ENCODE assay signal across 11 cellular contexts in the genomic region with DNA sequence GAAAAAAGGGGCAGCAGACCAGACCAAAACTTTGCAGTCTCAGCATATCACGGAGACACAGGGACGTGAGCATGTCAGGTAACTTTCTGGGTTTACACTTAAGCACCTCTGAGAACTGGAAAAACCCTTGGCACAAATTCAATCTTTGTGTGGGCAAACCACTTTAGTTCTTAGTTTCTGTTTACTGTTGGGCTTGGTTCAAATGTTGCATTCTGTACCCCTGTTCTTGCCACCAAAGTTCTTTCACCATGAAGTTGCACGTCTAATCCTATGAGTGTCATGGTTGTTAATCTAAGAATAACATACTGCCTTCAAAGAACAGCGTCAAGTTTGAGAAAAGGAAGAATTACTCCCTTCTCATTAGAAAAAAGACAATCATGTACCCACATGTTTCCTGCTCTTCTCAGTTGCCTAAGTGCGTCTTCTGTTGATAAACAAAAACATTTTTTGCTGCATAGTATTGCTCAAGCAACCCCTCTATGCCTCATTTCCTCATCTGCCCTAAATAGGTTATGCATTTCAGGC. TPM values are rescaled to one million over a fixed set of nuclear protein-coding genes. Genes with fewer than 3 reads are reported as not detected.
DNase-seq lines count a peak whose midpoint lies in the region; ATAC-seq and TF ChIP-seq lines count a peak whose summit lies in the region.
"Had no signal": no experiment of that assay in that cellular context is flagged by ENCODE, and none has a peak within 500 bp of the region (broad histone marks: within the 10 kb centered on the region; RNA-seq: fewer than 3 reads in every experiment).

No MANE protein-coding gene starts in this region.

- peak; percentile 39 for ATAC-seq in HG03097 (IDR thresholded peaks at IDR 0.05; ENCODE audit: low FRiP score, unreplicated experiment)
- ATAC-seq in lung (ENCODE audit: insufficient read depth, low FRiP score), result peak; percentile 75
- no peak for ATAC-seq in HG03135 (IDR thresholded peaks at IDR 0.05; ENCODE audit: unreplicated experiment)

- TF ChIP-seq POLR2A in adrenal gland (IDR thresholded peaks at IDR 0.05), result no peak

- H3K9me3 Mint-ChIP-seq in activated naive CD4-positive, alpha-beta T cell treated with anti-CD3 and anti-CD28 coated beads, Interleukin-2, amount 50 U/mL, for 24 hours, result peaks cover 6% of the 10 kb centered on the region
- peaks cover 18% of the 10 kb centered on the region for H3K9me3 Mint-ChIP-seq in activated T-helper 2 cell treated with anti-CD3 and anti-CD28 coated beads, Interferon-gamma antibody, Interleukin-2, Interleukin-4, amounts not matched to agents 10 μg/mL and 5 μg/mL and 100 μg/mL, durations not matched to agents 14 hours and 24 hours and 36 hours

- no peak overlapping the region for H3K4me3 ChIP-seq in lung
- H3K4me3 ChIP-seq in MG63, result no peak overlapping the region
- H3K4me3 ChIP-seq in adrenal gland, result no peak overlapping the region

- intact Hi-C loops in activated T-helper 2 cell treated with anti-CD3 and anti-CD28 coated beads, Interferon-gamma antibody, Interleukin-2, Interleukin-4, amounts not matched to agents 10 μg/mL and 5 μg/mL and 100 μg/mL, durations not matched to agents 14 hours and 24 hours and 36 hours (cut with micrococcal nuclease), result no loop called here
- intact Hi-C loops in adrenal gland (cut with DNase I), result loop anchor here in 1 of 2 donors (10.0 kb wide), 1 partner anchor 384 kb away; no protein-coding TSS in a partner anchor

- H3K27me3 Mint-ChIP-seq in activated naive CD4-positive, alpha-beta T cell treated with anti-CD3 and anti-CD28 coated beads, Interleukin-2, amount 50 U/mL, for 24 hours, result no peaks in the 10 kb centered on the region
- peaks cover 30% of the 10 kb centered on the region for H3K27me3 Mint-ChIP-seq in activated T-helper 2 cell treated with anti-CD3 and anti-CD28 coated beads, Interferon-gamma antibody, Interleukin-2, Interleukin-4, amounts not matched to agents 10 μg/mL and 5 μg/mL and 100 μg/mL, durations not matched to agents 14 hours and 24 hours and 36 hours (ENCODE audit: low read depth)

- peaks cover 8% of the 10 kb centered on the region for H3K36me3 Mint-ChIP-seq in activated naive CD4-positive, alpha-beta T cell treated with anti-CD3 and anti-CD28 coated beads, Interleukin-2, amount 50 U/mL, for 24 hours
- H3K36me3 Mint-ChIP-seq in activated T-helper 2 cell treated with anti-CD3 and anti-CD28 coated beads, Interferon-gamma antibody, Interleukin-2, Interleukin-4, amounts not matched to agents 10 μg/mL and 5 μg/mL and 100 μg/mL, durations not matched to agents 14 hours and 24 hours and 36 hours (ENCODE audit: low read depth), result peaks cover 7% of the 10 kb centered on the region

- no peak for TF ChIP-seq CTCF in lung (IDR thresholded peaks at IDR 0.05; ENCODE audit: control extremely low read depth, extremely low read depth)
- no peak for TF ChIP-seq CTCF in adrenal gland (IDR thresholded peaks at IDR 0.05)

- H3K4me1 Mint-ChIP-seq in activated naive CD4-positive, alpha-beta T cell treated with anti-CD3 and anti-CD28 coated beads, Interleukin-2, amount 50 U/mL, for 24 hours, result peaks cover 87% of the 10 kb centered on the region
- peaks cover 29% of the 10 kb centered on the region for H3K4me1 Mint-ChIP-seq in activated T-helper 2 cell treated with anti-CD3 and anti-CD28 coated beads, Interferon-gamma antibody, Interleukin-2, Interleukin-4, amounts not matched to agents 10 μg/mL and 5 μg/mL and 100 μg/mL, durations not matched to agents 14 hours and 24 hours and 36 hours (ENCODE audit: low read depth)

- H3K27me3 ChIP-seq in lung (ENCODE audit: control insufficient read depth, insufficient read depth) (no peaks in the 10 kb centered on the region), MG63 (no peaks in the 10 kb centered on the region), adrenal gland (no peaks in the 10 kb centered on the region)

- peak overlapping the region in 1 of 2 donors; percentile 7 for H3K27ac ChIP-seq in lung (ENCODE audit: low read depth in 1 of 2, low read length in 1 of 2)
- no peak overlapping the region for H3K27ac ChIP-seq in adrenal gland

- 20 to 29% methylated on average over 5 of the region's 5 CpGs for WGBS in lung, 2 donors
- 44 to 64% (median 56%) methylated on average over 5 of the region's 5 CpGs for WGBS in adrenal gland, 4 donors

- peak overlapping the region; percentile 53 for H3K4me3 Mint-ChIP-seq in activated naive CD4-positive, alpha-beta T cell treated with anti-CD3 and anti-CD28 coated beads, Interleukin-2, amount 50 U/mL, for 24 hours
- no peak overlapping the region for H3K4me3 Mint-ChIP-seq in activated T-helper 2 cell treated with anti-CD3 and anti-CD28 coated beads, Interferon-gamma antibody, Interleukin-2, Interleukin-4, amounts not matched to agents 10 μg/mL and 5 μg/mL and 100 μg/mL, durations not matched to agents 14 hours and 24 hours and 36 hours (ENCODE audit: low read depth)
- H3K4me3 Mint-ChIP-seq: naive B cell had no signal

- H3K9me3 ChIP-seq in lung (ENCODE audit: control insufficient read depth in 2 of 2, insufficient read depth in 1 of 2, low read length in 1 of 2) (peaks cover 0 to 7% of the 10 kb centered on the region in 2 donors), MG63 (peaks cover 21% of the 10 kb centered on the region), adrenal gland (replicated peaks in 1 of 3) (no peaks in the 10 kb centered on the region)

- no peaks in the 10 kb centered on the region for H3K36me3 ChIP-seq in lung (ENCODE audit: control insufficient read depth in 2 of 2, insufficient read depth in 2 of 2, low read length in 2 of 2)
- no peaks in the 10 kb centered on the region for H3K36me3 ChIP-seq in MG63
- H3K36me3 ChIP-seq in adrenal gland (replicated peaks in 1 of 2), result no peaks in the 10 kb centered on the region

- peak overlapping the region; percentile 20 for H3K27ac Mint-ChIP-seq in activated naive CD4-positive, alpha-beta T cell treated with anti-CD3 and anti-CD28 coated beads, Interleukin-2, amount 50 U/mL, for 24 hours
- H3K27ac Mint-ChIP-seq in activated T-helper 2 cell treated with anti-CD3 and anti-CD28 coated beads, Interferon-gamma antibody, Interleukin-2, Interleukin-4, amounts not matched to agents 10 μg/mL and 5 μg/mL and 100 μg/mL, durations not matched to agents 14 hours and 24 hours and 36 hours, result no peak overlapping the region

- H3K4me1 ChIP-seq in lung (ENCODE audit: control insufficient read depth in 2 of 2, insufficient read depth in 2 of 2, low read length in 2 of 2) (peaks cover 0 to 3% of the 10 kb centered on the region in 2 donors), adrenal gland (replicated peaks in 1 of 2) (no peaks in the 10 kb centered on the region)

- peak; percentile 22 for DNase-seq in EH (ENCODE audit: low read depth)
- DNase-seq in lung (ENCODE audit: low spot score), result no peak
- DNase-seq in activated T-helper 2 cell treated with anti-CD3 and anti-CD28 coated beads, Interferon-gamma antibody, Interleukin-2, Interleukin-4, amounts not matched to agents 10 μg/mL and 5 μg/mL and 100 μg/mL, durations not matched to agents 14 hours and 24 hours and 36 hours (ENCODE audit: low spot score), result no peak
- no peak for DNase-seq in MG63
- no peak for DNase-seq in adrenal gland
- DNase-seq: naive B cell, NCI-H2171 treated with DMSO at 0.1 percent for 48 hours had no signal

RNA-seq across cellular contexts. Expression of a gene that starts 11.6 kb away (rescaled TPM):
- total RNA-seq in lung (not detected), adrenal gland (not detected)
- polyA plus RNA-seq in lung (not detected), adrenal gland (not detected)
- total RNA-seq in activated T-helper 2 cell treated with anti-CD3 and anti-CD28 coated beads, Interferon-gamma antibody, Interleukin-2, Interleukin-4, amounts not matched to agents 10 μg/mL and 5 μg/mL and 100 μg/mL, durations not matched to agents 14 hours and 24 hours and 36 hours, result not detected in 2 replicates
- not detected in 2 replicates for total RNA-seq in MG63 (2014; rRNA removed; shearing (Covaris generic); ENCODE audit: low replicate concordance)
- total RNA-seq: epithelial cell of proximal tubule had no signal

RNA-seq across cellular contexts. Expression of a gene that starts 23.5 kb away (rescaled TPM):
- total RNA-seq in lung (not detected), adrenal gland (not detected)
- polyA plus RNA-seq in lung (not detected), adrenal gland (not detected)
- total RNA-seq in activated T-helper 2 cell treated with anti-CD3 and anti-CD28 coated beads, Interferon-gamma antibody, Interleukin-2, Interleukin-4, amounts not matched to agents 10 μg/mL and 5 μg/mL and 100 μg/mL, durations not matched to agents 14 hours and 24 hours and 36 hours, result not detected in 2 replicates
- total RNA-seq in MG63 (2014; rRNA removed; shearing (Covaris generic); ENCODE audit: low replicate concordance), result not detected in 2 replicates
- total RNA-seq: epithelial cell of proximal tubule had no signal

RNA-seq across cellular contexts. Expression of a gene that starts 29.9 kb away (rescaled TPM):
- total RNA-seq in lung (not detected), adrenal gland (not detected)
- polyA plus RNA-seq in lung (not detected), adrenal gland (not detected)
- total RNA-seq in activated T-helper 2 cell treated with anti-CD3 and anti-CD28 coated beads, Interferon-gamma antibody, Interleukin-2, Interleukin-4, amounts not matched to agents 10 μg/mL and 5 μg/mL and 100 μg/mL, durations not matched to agents 14 hours and 24 hours and 36 hours, result not detected in 2 replicates
- not detected in 2 replicates for total RNA-seq in MG63 (2014; rRNA removed; shearing (Covaris generic); ENCODE audit: low replicate concordance)
- total RNA-seq: epithelial cell of proximal tubule had no signal

RNA-seq across cellular contexts. Expression of a gene that starts 30.6 kb away (rescaled TPM):
- not detected for total RNA-seq in lung
- polyA plus RNA-seq in lung, result not detected
- total RNA-seq in activated T-helper 2 cell treated with anti-CD3 and anti-CD28 coated beads, Interferon-gamma antibody, Interleukin-2, Interleukin-4, amounts not matched to agents 10 μg/mL and 5 μg/mL and 100 μg/mL, durations not matched to agents 14 hours and 24 hours and 36 hours, result not detected in 2 replicates
- 0.17 and 2.0 TPM in 2 replicates for total RNA-seq in MG63 (2014; rRNA removed; shearing (Covaris generic); ENCODE audit: low replicate concordance)
- not detected for total RNA-seq in adrenal gland
- polyA plus RNA-seq in adrenal gland, result not detected

RNA-seq across cellular contexts. Expression of a gene that starts 36.4 kb away (rescaled TPM):
- total RNA-seq in lung (not detected), adrenal gland (not detected)
- polyA plus RNA-seq in lung (not detected), adrenal gland (not detected)
- total RNA-seq in activated T-helper 2 cell treated with anti-CD3 and anti-CD28 coated beads, Interferon-gamma antibody, Interleukin-2, Interleukin-4, amounts not matched to agents 10 μg/mL and 5 μg/mL and 100 μg/mL, durations not matched to agents 14 hours and 24 hours and 36 hours, result not detected in 2 replicates
- total RNA-seq in MG63 (2014; rRNA removed; shearing (Covaris generic); ENCODE audit: low replicate concordance), result not detected in 2 replicates
- total RNA-seq: epithelial cell of proximal tubule had no signal
